15 cellular contexts compared by ENCODE assay signal in the genomic region with DNA sequence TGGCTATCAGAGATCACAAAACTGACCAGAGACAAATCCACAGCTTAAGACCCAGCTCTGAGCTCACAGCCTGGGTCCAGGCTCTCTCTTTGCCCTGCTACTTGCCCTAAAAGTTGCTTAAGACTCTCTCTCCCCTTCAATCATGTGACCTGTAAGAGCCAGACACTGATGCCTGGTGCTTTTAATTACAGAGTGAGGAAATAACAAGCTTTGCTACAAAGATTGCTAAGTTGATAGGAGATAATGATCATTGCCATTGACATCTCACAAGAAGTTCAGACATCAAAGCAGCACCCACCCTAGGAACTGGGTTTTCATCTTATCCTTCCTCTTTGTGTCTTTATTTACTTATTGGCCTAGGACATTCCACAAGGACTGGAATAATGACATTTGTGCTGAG.
DNase-seq lines count a peak whose midpoint lies in the region; ATAC-seq and TF ChIP-seq lines count a peak whose summit lies in the region.
"Had no signal": no experiment of that assay in that cellular context is flagged by ENCODE, and none has a peak within 500 bp of the region (broad histone marks: within the 10 kb centered on the region; RNA-seq: fewer than 3 reads in every experiment).

No MANE protein-coding gene starts in this region.

- H3K4me1 ChIP-seq in adipocyte (ENCODE audit: control insufficient read depth, insufficient read depth, low read length) (peaks cover 8% of the 10 kb centered on the region), hepatocyte (ENCODE audit: insufficient read depth) (peaks cover under 1% of the 10 kb centered on the region), suprapubic skin (no peaks in the 10 kb centered on the region), gastroesophageal sphincter (peaks cover 0 to 1% (median 0%) of the 10 kb centered on the region in 3 donors)

- no peaks in the 10 kb centered on the region for H3K79me2 ChIP-seq in hepatocyte

- H3K27me3 ChIP-seq in adipocyte (replicated peaks; ENCODE audit: control insufficient read depth, insufficient read depth, low read length) = no peaks in the 10 kb centered on the region
- no peaks in the 10 kb centered on the region for H3K27me3 ChIP-seq in hepatocyte
- H3K27me3 ChIP-seq in suprapubic skin = peaks cover 4% of the 10 kb centered on the region
- H3K27me3 ChIP-seq in gastroesophageal sphincter = no peaks in the 10 kb centered on the region

- TF ChIP-seq CTCF in hepatocyte (IDR thresholded peaks at IDR 0.05; ENCODE audit: poor library complexity) (no peak), suprapubic skin (IDR thresholded peaks at IDR 0.05) (no peak), gastroesophageal sphincter (IDR thresholded peaks at IDR 0.05) (no peak)

- no peaks in the 10 kb centered on the region for H4K20me1 ChIP-seq in hepatocyte (ENCODE audit: insufficient read depth, poor library complexity, severe bottlenecking)

- H2AFZ ChIP-seq in hepatocyte = no peak overlapping the region

- H3K4me2 ChIP-seq in hepatocyte = no peak overlapping the region

- no peaks in the 10 kb centered on the region for H3K36me3 ChIP-seq in adipocyte (ENCODE audit: control insufficient read depth, insufficient read depth, low read length, severe bottlenecking)
- H3K36me3 ChIP-seq in hepatocyte (replicated peaks; ENCODE audit: insufficient read depth, low read depth) = no peaks in the 10 kb centered on the region
- H3K36me3 ChIP-seq in suprapubic skin = no peaks in the 10 kb centered on the region
- H3K36me3 ChIP-seq in gastroesophageal sphincter = no peaks in the 10 kb centered on the region

- H3K9me3 ChIP-seq in adipocyte (ENCODE audit: control insufficient read depth, low read length) (no peaks in the 10 kb centered on the region), hepatocyte (ENCODE audit: low read depth) (no peaks in the 10 kb centered on the region), suprapubic skin (no peaks in the 10 kb centered on the region), gastroesophageal sphincter (no peaks in the 10 kb centered on the region)

- DNase-seq in HT-29 (ENCODE audit: low spot score) (peak; percentile 34), NCI-H69 (lab: John Stamatoyannopoulos, UW) (peak; percentile 83), adipocyte (ENCODE audit: low read depth) (peak; percentile 39), hepatocyte (ENCODE audit: low spot score) (no peak), suprapubic skin (ENCODE audit: low spot score in 2 of 2) (no peak)
- DNase-seq: DMS79 treated with DMSO at 0.1 percent for 48 hours, GOT3, NCI-H187 treated with DMSO at 0.1 percent for 48 hours, NCI-H2227 treated with DMSO at 0.1 percent for 48 hours, NCI-H510A treated with DMSO at 0.1 percent for 48 hours, NCI-H82 had no signal

- no peak overlapping the region for H3K9ac ChIP-seq in adipocyte (ENCODE audit: low read length)

- ATAC-seq in gastroesophageal sphincter (no peak), HG03045 (IDR thresholded peaks at IDR 0.05; ENCODE audit: unreplicated experiment) (no peak)
- ATAC-seq: HCT116, Panc1 had no signal

- peak overlapping the region; percentile 29 for H3K27ac ChIP-seq in hepatocyte
- no peak overlapping the region for H3K27ac ChIP-seq in suprapubic skin
- no peak overlapping the region for H3K27ac ChIP-seq in gastroesophageal sphincter

- no peak for TF ChIP-seq EP300 in suprapubic skin (IDR thresholded peaks at IDR 0.05)
- no peak for TF ChIP-seq EP300 in gastroesophageal sphincter (IDR thresholded peaks at IDR 0.05)

- H3K9me2 ChIP-seq in hepatocyte (replicated peaks; ENCODE audit: insufficient read depth) = no peaks in the 10 kb centered on the region

- H3K4me3 ChIP-seq in adipocyte (ENCODE audit: low read length) (no peak overlapping the region), hepatocyte (no peak overlapping the region), suprapubic skin (no peak overlapping the region), gastroesophageal sphincter (no peak overlapping the region)

- no peak for TF ChIP-seq POLR2A in suprapubic skin (IDR thresholded peaks at IDR 0.05)
- no peak for TF ChIP-seq POLR2A in gastroesophageal sphincter (IDR thresholded peaks at IDR 0.05)

Comparison
In these comparisons a context has a peak if more than half of its experiments do, and no peak if none do; other contexts are left out.
1. DNase-seq: peak in HT-29 (single experiment), NCI-H69 (single experiment) and adipocyte (single experiment); none in hepatocyte (single experiment) and suprapubic skin (0 of 2).